In genomic region chr10:3548096-3548495, GRCh38 we compare ENCODE assay signal across 16 cellular contexts.
"Had no signal": no experiment of that assay in that cellular context is flagged by ENCODE, and none has a peak within 500 bp of the region (broad histone marks: within the 10 kb centered on the region; RNA-seq: fewer than 3 reads in every experiment).

No MANE protein-coding gene starts in this region.

- H3K4me3 ChIP-seq: heart right ventricle, lower lobe of right lung, ovary, sigmoid colon, transverse colon had no signal

- ATAC-seq: activated CD4-positive, alpha-beta T cell treated with anti-CD3 and anti-CD28 coated beads for 36 hours; left colon; lower lobe of right lung; stimulated activated effector memory CD8-positive, alpha-beta T cell treated with anti-CD3 and anti-CD28 coated beads, Interleukin-12 subunit alpha, Interleukin-12 subunit beta, amount 100 ng/mL, for 72 hours had no signal

- H3K4me2 ChIP-seq: SK-N-SH had no signal

- H3K9ac ChIP-seq: SK-N-SH had no signal

- H3K9me3 ChIP-seq: lower lobe of right lung, ovary, sigmoid colon, SK-N-SH, transverse colon had no signal

- H3K36me3 ChIP-seq: heart right ventricle, lower lobe of right lung, ovary, sigmoid colon, transverse colon had no signal

- H3K27me3 ChIP-seq: heart right ventricle, ovary, sigmoid colon, transverse colon had no signal

- H3K27ac ChIP-seq: lower lobe of right lung, ovary, transverse colon, VCaP had no signal

- DNase-seq: activated CD4-positive, alpha-beta memory T cell treated with anti-CD3 and anti-CD28 coated beads, Interleukin-2, amount 10 ng/mL, durations not matched to agents 7 days and 5 days; activated CD4-positive, alpha-beta T cell treated with anti-CD3 and anti-CD28 coated beads for 36 hours; activated effector memory CD4-positive, alpha-beta T cell treated with anti-CD3 and anti-CD28 coated beads, Interleukin-2, amount 50 U/mL, for 16 hours; activated T-cell treated with anti-CD3 and anti-CD28 coated beads, Interleukin-2, amount 50 U/mL, for 24 hours; heart right ventricle; left colon; lower lobe of right lung; ovary; sigmoid colon; SK-N-SH; stimulated activated CD4-positive, alpha-beta T cell treated with anti-CD3 and anti-CD28 coated beads, Interleukin-12 subunit alpha, Interleukin-12 subunit beta, amount 100 ng/mL, for 4 hours; stimulated activated CD4-positive, alpha-beta T cell treated with anti-CD3 and anti-CD28 coated beads, Interleukin-2, amount 100 ng/mL, for 24 hours; T-helper 1 cell; transverse colon had no signal

- H3K4me1 ChIP-seq: heart right ventricle, lower lobe of right lung, sigmoid colon, transverse colon had no signal
